Comparison of ENCODE assay signal across 5 cellular contexts in genomic region chr1:94444819-94445218, GRCh38. TPM values are rescaled to one million over a fixed set of nuclear protein-coding genes. Genes with fewer than 3 reads are reported as not detected.
A peak's percentile ranks its signal among the peaks of the same experiment; 100 is the strongest.
DNase-seq lines count a peak whose midpoint lies in the region; ATAC-seq, FAIRE-seq and TF ChIP-seq lines count a peak whose summit lies in the region.
"Not testable (repeated sequence)": the region's sequence is repeated elsewhere in the genome, so short reads cannot be mapped to it uniquely, and the experiment has no call there.

No MANE protein-coding gene starts in this region.

- not testable (repeated sequence) for H4K91ac ChIP-seq in trophoblast cell (ENCODE audit: low read depth, low read length)

- H3K4me3 ChIP-seq in HEK293 (ENCODE audit: low read depth, low read length); HepG2 (replicated peaks in 1 of 3; ENCODE audit: insufficient read depth in 1 of 3, low read depth in 2 of 3, low read length in 3 of 3); trophoblast cell (ENCODE audit: low read depth, low read length): not testable (repeated sequence)
- H3K4me3 ChIP-seq in endodermal cell (ENCODE audit: low read length): peak overlapping the region; percentile 70

- not testable (repeated sequence) for FAIRE-seq in HepG2 (lab: Jason Lieb, UNC)

- H3K27ac Mint-ChIP-seq in activated naive CD8-positive, alpha-beta T cell treated with anti-CD3 and anti-CD28 coated beads for 36 hours: peak overlapping the region; percentile 45
- not testable (repeated sequence) for H3K27ac Mint-ChIP-seq in endodermal cell

- H3K14ac ChIP-seq in trophoblast cell (ENCODE audit: low read length): not testable (repeated sequence)

- not testable (repeated sequence) for TF ChIP-seq CTCF in HEK293 (tag by site-specific recombination; IDR thresholded peaks at IDR 0.05); endodermal cell (conservative IDR thresholded peaks at IDR 0.05); HepG2 (CRISPR knock-in tag; IDR thresholded peaks at IDR 0.05)

- H3K9me3 ChIP-seq in HEK293 (ENCODE audit: control insufficient read depth, insufficient read depth, low read depth, low read length); trophoblast cell (ENCODE audit: insufficient read depth, low read depth, low read length): not testable (repeated sequence)
- peaks cover 98% of the 10 kb centered on the region for H3K9me3 ChIP-seq in endodermal cell (ENCODE audit: control insufficient read depth, low read length)
- peaks cover 49% of the 10 kb centered on the region for H3K9me3 ChIP-seq in HepG2 (ENCODE audit: low read length)

- peaks cover 74% of the 10 kb centered on the region for H3K36me3 Mint-ChIP-seq in activated naive CD8-positive, alpha-beta T cell treated with anti-CD3 and anti-CD28 coated beads for 36 hours
- H3K36me3 Mint-ChIP-seq in endodermal cell (ENCODE audit: low read depth): peaks cover 65% of the 10 kb centered on the region

- TF ChIP-seq EP300 in HepG2 (IDR thresholded peaks at IDR 0.05; ENCODE audit: low read depth in 2 of 2, low read length in 2 of 2); HepG2 (CRISPR knock-in tag; IDR thresholded peaks at IDR 0.05; ENCODE audit: borderline replicate concordance): not testable (repeated sequence)

- CTCF ChIA-PET in HEK293 (lab: Yijun Ruan, JAX); HepG2 (lab: Yijun Ruan, JAX; ENCODE audit: low intra/inter-chr PET ratio, low total read pairs): not testable (repeated sequence)

- not testable (repeated sequence) for H3K27me3 ChIP-seq in endodermal cell (ENCODE audit: control insufficient read depth, insufficient read depth, low read length, poor library complexity, severe bottlenecking); HepG2 (ENCODE audit: control insufficient read depth in 1 of 2, insufficient read depth in 2 of 2, low read length in 2 of 2); trophoblast cell (ENCODE audit: insufficient read depth, low read length)

- H4K20me1 ChIP-seq in HepG2 (ENCODE audit: insufficient read depth, low read length): peaks cover 23% of the 10 kb centered on the region

- H2BK12ac ChIP-seq in trophoblast cell (ENCODE audit: low read length): not testable (repeated sequence)

- H3K4ac ChIP-seq in trophoblast cell (ENCODE audit: low read depth, low read length): peak overlapping the region; percentile 62

- ATAC-seq in HepG2: not testable (repeated sequence)

- not testable (repeated sequence) for H2AFZ ChIP-seq in HepG2 (ENCODE audit: low read length); trophoblast cell (ENCODE audit: insufficient read depth, low read length, poor library complexity)

- not testable (repeated sequence) for H2BK5ac ChIP-seq in trophoblast cell (ENCODE audit: low read depth, low read length, poor library complexity)

- H4K12ac ChIP-seq in trophoblast cell (ENCODE audit: low read depth, low read length): not testable (repeated sequence)

- intact Hi-C loops in HepG2 (cut with micrococcal nuclease; ENCODE audit: unreplicated experiment): not testable (repeated sequence)

- not testable (repeated sequence) for H3K27ac ChIP-seq in HEK293 (ENCODE audit: extremely low read depth, low read depth, low read length); endodermal cell (ENCODE audit: low read depth, low read length); HepG2 (ENCODE audit: extremely low read length, insufficient read depth, low read length); trophoblast cell (ENCODE audit: low read depth, low read length)

- H3K36me3 ChIP-seq in HEK293 (ENCODE audit: control insufficient read depth in 2 of 2, insufficient read depth in 1 of 2, low read length in 2 of 2): peaks cover 0 to 11% of the 10 kb centered on the region in 2 experiments; a peak in 1 of 3 replicates
- H3K36me3 ChIP-seq in endodermal cell (ENCODE audit: control insufficient read depth, insufficient read depth, low read length): peaks cover 11% of the 10 kb centered on the region
- H3K36me3 ChIP-seq in HepG2 (replicated peaks in 1 of 2; ENCODE audit: control insufficient read depth in 1 of 2, insufficient read depth in 2 of 2, low read length in 2 of 2): peaks cover 5 to 16% of the 10 kb centered on the region in 2 experiments
- H3K36me3 ChIP-seq in trophoblast cell (ENCODE audit: control insufficient read depth in 1 of 2, insufficient read depth in 2 of 2, low read length in 2 of 2): not testable (repeated sequence)

- in situ Hi-C loops in HepG2 (cut with HindIII; ENCODE audit: extremely low pct_ligation_motif_present, low pct_unique_long_range_greater_than_20kb): not testable (repeated sequence)

- POLR2A ChIA-PET in HEK293 (lab: Yijun Ruan, JAX); HepG2 (lab: Yijun Ruan, JAX): not testable (repeated sequence)

- H3K27me3 Mint-ChIP-seq in activated naive CD8-positive, alpha-beta T cell treated with anti-CD3 and anti-CD28 coated beads for 36 hours; endodermal cell (ENCODE audit: insufficient read depth): not testable (repeated sequence)

- TF ChIP-seq RAD21 in HepG2 (CRISPR knock-in tag; IDR thresholded peaks at IDR 0.05): not testable (repeated sequence)

- not testable (repeated sequence) for H2BK120ac ChIP-seq in trophoblast cell (ENCODE audit: insufficient read depth, low read length, poor library complexity)

- peaks cover 56% of the 10 kb centered on the region for H3K9me3 Mint-ChIP-seq in activated naive CD8-positive, alpha-beta T cell treated with anti-CD3 and anti-CD28 coated beads for 36 hours
- peaks cover 89% of the 10 kb centered on the region for H3K9me3 Mint-ChIP-seq in endodermal cell

- H4K8ac ChIP-seq in trophoblast cell (ENCODE audit: low read depth, low read length): not testable (repeated sequence)

- not testable (repeated sequence) for H3K4me1 Mint-ChIP-seq in activated naive CD8-positive, alpha-beta T cell treated with anti-CD3 and anti-CD28 coated beads for 36 hours; endodermal cell

- H3K4me2 ChIP-seq in HepG2 (ENCODE audit: low read depth, low read length); trophoblast cell (ENCODE audit: low read length): not testable (repeated sequence)

- TF ChIP-seq POLR2A in HepG2 (IDR thresholded peaks at IDR 0.05; ENCODE audit: insufficient read depth in 1 of 2, low read depth in 2 of 2, low read length in 2 of 2): not testable (repeated sequence)

- H3K18ac ChIP-seq in trophoblast cell (ENCODE audit: low read length): peak overlapping the region; percentile 65

- not testable (repeated sequence) for H3K4me1 ChIP-seq in HEK293 (ENCODE audit: control insufficient read depth, insufficient read depth, low read length); endodermal cell (ENCODE audit: control insufficient read depth, insufficient read depth, low read length); trophoblast cell (ENCODE audit: control insufficient read depth in 1 of 2, insufficient read depth in 2 of 2, low read length in 2 of 2)
- H3K4me1 ChIP-seq in HepG2 (ENCODE audit: insufficient read depth, low read length): peaks cover 19% of the 10 kb centered on the region

- not testable (repeated sequence) for BruUV-seq in HepG2 (replicated peaks; lab: Mats Ljungman, UMichigan)

- H3K79me2 ChIP-seq in HepG2 (ENCODE audit: insufficient read depth, low read length): peaks cover 97% of the 10 kb centered on the region
- H3K79me2 ChIP-seq in trophoblast cell (ENCODE audit: control insufficient read depth, insufficient read depth, low read length, poor library complexity): not testable (repeated sequence)

- DNase-seq in activated naive CD8-positive, alpha-beta T cell treated with anti-CD3 and anti-CD28 coated beads for 36 hours; endodermal cell; HepG2 (ENCODE audit: low spot score); trophoblast cell: not testable (repeated sequence)

- not testable (repeated sequence) for H2AK5ac ChIP-seq in trophoblast cell (ENCODE audit: low read length)

- H3K4me3 Mint-ChIP-seq in activated naive CD8-positive, alpha-beta T cell treated with anti-CD3 and anti-CD28 coated beads for 36 hours; endodermal cell: not testable (repeated sequence)

- WGBS in endodermal cell (ENCODE audit: insufficient coverage in 1 of 2, insufficient read length in 1 of 2), 2 experiments: 62 to 100% methylated on average over 2 to 3 of the region's 3 CpGs
- 98% methylated on average over 3 of the region's 3 CpGs for WGBS in HepG2 (ENCODE audit: low lambda C conversion rate)
- no CpG with 5 or more reads among the region's 3 CpGs for WGBS in trophoblast cell (ENCODE audit: extremely low coverage, insufficient coverage, insufficient read length)

- H3K23ac ChIP-seq in trophoblast cell (ENCODE audit: low read length): not testable (repeated sequence)

- H3K79me1 ChIP-seq in trophoblast cell (ENCODE audit: low read length): not testable (repeated sequence)

- not testable (repeated sequence) for H3K9ac ChIP-seq in endodermal cell (ENCODE audit: extremely low read depth, low read length, poor library complexity, severe bottlenecking); HepG2 (ENCODE audit: insufficient read depth, low read depth, low read length); trophoblast cell (ENCODE audit: low read length)

RNA-seq across cellular contexts. Expression of gene ABCD3, which starts 26.6 kb away (rescaled TPM):
- 10 to 100 TPM; 33.3 to 33.7 TPM for total RNA-seq in activated naive CD8-positive, alpha-beta T cell treated with anti-CD3 and anti-CD28 coated beads for 36 hours
- total RNA-seq in endodermal cell: 10 to 100 TPM; 28.1 to 33.3 TPM
- polyA plus RNA-seq in endodermal cell (2013, experiment 1 of 2): 33.4 TPM
- polyA plus RNA-seq in endodermal cell (2013, experiment 2 of 2): 34.6 TPM
- 166 and 190 TPM in 2 replicates for total RNA-seq in HepG2 (2016; rRNA removed; fragmentation: Illumina TruSeq; extraction: Trizol)
- 66.2 and 84.8 TPM in 2 replicates for total RNA-seq in HepG2 (2016; cell fraction: cytosol; rRNA removed; fragmentation: Illumina TruSeq; extraction: Trizol; ENCODE audit: low read depth)
- total RNA-seq in HepG2 (2016; cell fraction: insoluble cytoplasmic fraction; rRNA removed; fragmentation: Illumina TruSeq; extraction: Trizol): 168 and 184 TPM in 2 replicates
- 66.9 and 77.6 TPM in 2 replicates for total RNA-seq in HepG2 (2016; cell fraction: membrane; rRNA removed; fragmentation: Illumina TruSeq; extraction: Trizol)
- 154 and 164 TPM in 2 replicates for total RNA-seq in HepG2 (2016; cell fraction: nucleus; rRNA removed; fragmentation: Illumina TruSeq; extraction: Trizol)
- 22.4 and 27.5 TPM in 2 replicates for polyA plus RNA-seq in HepG2 (2011; rRNA removed)
- polyA plus RNA-seq in HepG2 (2011; cell fraction: cytosol; rRNA removed): 8.7 and 15.2 TPM in 2 replicates
- 24.3 and 26.2 TPM in 2 replicates for polyA plus RNA-seq in HepG2 (2011; cell fraction: nucleus; rRNA removed)
- 41.7 and 57.2 TPM in 2 replicates for polyA plus RNA-seq in HepG2 (2012)
- polyA plus RNA-seq in HepG2 (2016; cell fraction: cytosol; fragmentation: Illumina TruSeq; extraction: Trizol; ENCODE audit: low read depth): 8.6 and 8.9 TPM in 2 replicates
- polyA plus RNA-seq in HepG2 (2016; cell fraction: insoluble cytoplasmic fraction; fragmentation: Illumina TruSeq; extraction: Trizol; ENCODE audit: low read depth): 123 and 132 TPM in 2 replicates
- polyA plus RNA-seq in HepG2 (2016; cell fraction: membrane; fragmentation: Illumina TruSeq; extraction: Trizol; ENCODE audit: low read depth): 19.5 and 20.3 TPM in 2 replicates
- 156 TPM in 2 replicates for polyA plus RNA-seq in HepG2 (2016; cell fraction: nucleus; fragmentation: Illumina TruSeq; extraction: Trizol; ENCODE audit: insufficient read depth, low read depth)
- polyA minus RNA-seq in HepG2 (2011; rRNA and poly(A)+ RNA removed; ENCODE audit: low replicate concordance): 16.6 and 17.0 TPM in 2 replicates
- polyA minus RNA-seq in HepG2 (2011; cell fraction: cytosol; rRNA and poly(A)+ RNA removed): 39.1 and 39.2 TPM in 2 replicates
- 124 and 125 TPM in 2 replicates for polyA minus RNA-seq in HepG2 (2011; cell fraction: nucleus; rRNA and poly(A)+ RNA removed)
- 29.6 and 29.8 TPM in 2 replicates for polyA plus RNA-seq in trophoblast cell (2013)
